ENCODE assay signal across 16 cellular contexts in genomic region chr2:21656330-21657075, GRCh38.
DNase-seq lines count a peak whose midpoint lies in the region; ATAC-seq and TF ChIP-seq lines count a peak whose summit lies in the region.
"Had no signal": no experiment of that assay in that cellular context is flagged by ENCODE, and none has a peak within 500 bp of the region (broad histone marks: within the 10 kb centered on the region; RNA-seq: fewer than 3 reads in every experiment).

No MANE protein-coding gene starts in this region.

- no peak overlapping the region for H3K4me3 Mint-ChIP-seq in H9
- H3K4me3 Mint-ChIP-seq: CD4-positive, alpha-beta T cell; HFFc6 had no signal

- no peak overlapping the region for H2BK120ac ChIP-seq in trophoblast cell (ENCODE audit: insufficient read depth, low read length, poor library complexity)
- H2BK120ac ChIP-seq in H9 (ENCODE audit: low read depth, low read length, poor library complexity, severe bottlenecking) = no peak overlapping the region

- H3F3A ChIP-seq in MM.1S (ENCODE audit: insufficient read depth, low read length) = 0 out of 2 replicates have a peak, but pooled peaks cover 3% of the 10 kb centered on the region

- H3K4me1 ChIP-seq in MM.1S (ENCODE audit: low read length) = peaks cover 7% of the 10 kb centered on the region; the same call in 1 of the 2 replicates
- peaks cover 4% of the 10 kb centered on the region in 2 experiments for H3K4me1 ChIP-seq in trophoblast cell (ENCODE audit: control insufficient read depth in 1 of 2, insufficient read depth in 2 of 2, low read length in 2 of 2)
- 0 out of 2 replicates have a peak, but pooled peaks cover 4% of the 10 kb centered on the region for H3K4me1 ChIP-seq in H9 (ENCODE audit: insufficient read depth, low read length)

- H2AFZ ChIP-seq in MM.1S (ENCODE audit: low read length) (no peak overlapping the region), trophoblast cell (ENCODE audit: insufficient read depth, low read length, poor library complexity) (no peak overlapping the region), H9 (ENCODE audit: low read length) (no peak overlapping the region)

- H2BK15ac ChIP-seq in H9 (ENCODE audit: low read depth, low read length) = no peak overlapping the region

- H4K12ac ChIP-seq in trophoblast cell (ENCODE audit: low read depth, low read length) = no peak overlapping the region

- H3K18ac ChIP-seq in trophoblast cell (ENCODE audit: low read length) (no peak overlapping the region), H9 (ENCODE audit: insufficient read length, low read depth, low read length) (no peak overlapping the region)

- no peaks in the 10 kb centered on the region for H3K9me3 Mint-ChIP-seq in H9

- H3K4me2 ChIP-seq in MM.1S (ENCODE audit: low read depth, low read length) (no peak overlapping the region), trophoblast cell (ENCODE audit: low read length) (no peak overlapping the region), H9 (ENCODE audit: insufficient read depth, insufficient read length, low read length) (no peak overlapping the region)

- H3K27ac ChIP-seq in MM.1S (ENCODE audit: low read length) (no peak overlapping the region), trophoblast cell (ENCODE audit: low read depth, low read length) (no peak overlapping the region), H9 (ENCODE audit: insufficient read length, low read depth, low read length) (no peak overlapping the region)

- TF ChIP-seq CTCF in MM.1S (IDR thresholded peaks at IDR 0.05; ENCODE audit: low read length) = peak; percentile 19; the same call in 1 of the 2 replicates
- TF ChIP-seq CTCF in H9 (conservative IDR thresholded peaks at IDR 0.05) = no peak

- H3K23ac ChIP-seq in trophoblast cell (ENCODE audit: low read length) (no peak overlapping the region), H9 (ENCODE audit: insufficient read length, low read depth, low read length) (no peak overlapping the region)

- ATAC-seq in HG03469 (IDR thresholded peaks at IDR 0.05; ENCODE audit: unreplicated experiment) = no peak

- H4K20me1 ChIP-seq in MM.1S (ENCODE audit: insufficient read depth, low read length) (no peaks in the 10 kb centered on the region), H9 (ENCODE audit: control insufficient read depth, insufficient read depth, insufficient read length) (no peaks in the 10 kb centered on the region)

- no peak overlapping the region for H2BK20ac ChIP-seq in H9 (ENCODE audit: low read depth, low read length, poor library complexity, severe bottlenecking)

- H2BK5ac ChIP-seq in trophoblast cell (ENCODE audit: low read depth, low read length, poor library complexity) = no peak overlapping the region
- H2BK5ac ChIP-seq in H9 (ENCODE audit: insufficient read length, low read length) = no peak overlapping the region

- no peak overlapping the region for H3T11ph ChIP-seq in H9 (ENCODE audit: low read length)

- H3K56ac ChIP-seq in H9 (ENCODE audit: insufficient read length, low read depth, low read length) = no peak overlapping the region

- peaks cover 26 to 28% of the 10 kb centered on the region in 2 experiments for H3K4me1 Mint-ChIP-seq in H9

- peaks cover 5% of the 10 kb centered on the region for H3K79me1 ChIP-seq in trophoblast cell (ENCODE audit: low read length)
- no peaks in the 10 kb centered on the region for H3K79me1 ChIP-seq in H9 (ENCODE audit: insufficient read depth, low read depth, low read length, poor library complexity, severe bottlenecking)

- no peaks in the 10 kb centered on the region for H3K27me3 Mint-ChIP-seq in H9 (ENCODE audit: low read depth)
- H3K27me3 Mint-ChIP-seq: CD4-positive, alpha-beta T cell had no signal

- H3K27ac Mint-ChIP-seq in H9 = no peak overlapping the region; a peak in 1 of 7 replicates
- H3K27ac Mint-ChIP-seq: CD4-positive, alpha-beta T cell; HFFc6 had no signal

- H3K9ac ChIP-seq in MM.1S (ENCODE audit: low read length) (no peak overlapping the region), trophoblast cell (ENCODE audit: low read length) (no peak overlapping the region), H9 (ENCODE audit: extremely low read depth, insufficient read length, low read length) (no peak overlapping the region)

- no peak overlapping the region for H3K4me3 ChIP-seq in MM.1S (ENCODE audit: low read length)
- H3K4me3 ChIP-seq in trophoblast cell (ENCODE audit: low read depth, low read length) = no peak overlapping the region

- no peak overlapping the region for H4K5ac ChIP-seq in H9 (ENCODE audit: insufficient read length, low read depth, low read length)

- no peaks in the 10 kb centered on the region; a peak in 1 of 7 replicates for H3K36me3 Mint-ChIP-seq in H9 (ENCODE audit: insufficient read depth in 1 of 3, low read depth in 3 of 3)

- H3K9me2 ChIP-seq in MM.1S (replicated peaks; ENCODE audit: insufficient read depth, low read length) = no peaks in the 10 kb centered on the region

- H4K91ac ChIP-seq in trophoblast cell (ENCODE audit: low read depth, low read length) = no peak overlapping the region
- no peak overlapping the region for H4K91ac ChIP-seq in H9 (ENCODE audit: insufficient read length, low read depth, low read length)

- H3K4ac ChIP-seq in trophoblast cell (ENCODE audit: low read depth, low read length) (no peak overlapping the region), H9 (ENCODE audit: low read depth, low read length) (no peak overlapping the region)

- H3K27me3 ChIP-seq in MM.1S (replicated peaks; ENCODE audit: insufficient read depth, low read length) (no peaks in the 10 kb centered on the region), trophoblast cell (ENCODE audit: insufficient read depth, low read length) (no peaks in the 10 kb centered on the region), H9 (ENCODE audit: insufficient read depth, low read length) (no peaks in the 10 kb centered on the region)

- H3K9me3 ChIP-seq in MM.1S (replicated peaks; ENCODE audit: insufficient read depth, low read length) (no peaks in the 10 kb centered on the region), trophoblast cell (ENCODE audit: insufficient read depth, low read depth, low read length) (no peaks in the 10 kb centered on the region), H9 (ENCODE audit: control insufficient read depth, low read depth, low read length) (no peaks in the 10 kb centered on the region)

- H3K23me2 ChIP-seq in H9 (ENCODE audit: insufficient read length, low read depth, low read length, poor library complexity, severe bottlenecking) = no peaks in the 10 kb centered on the region

- no peak overlapping the region for H2AK5ac ChIP-seq in trophoblast cell (ENCODE audit: low read length)
- no peak overlapping the region for H2AK5ac ChIP-seq in H9 (ENCODE audit: insufficient read length, low read length)

- H3K79me2 ChIP-seq in MM.1S (ENCODE audit: low read length) (no peaks in the 10 kb centered on the region), trophoblast cell (ENCODE audit: control insufficient read depth, insufficient read depth, low read length, poor library complexity) (no peaks in the 10 kb centered on the region), H9 (ENCODE audit: insufficient read depth, low read length) (no peaks in the 10 kb centered on the region)

- H2BK12ac ChIP-seq in trophoblast cell (ENCODE audit: low read length) = peak overlapping the region; percentile 41
- no peak overlapping the region for H2BK12ac ChIP-seq in H9 (ENCODE audit: insufficient read length, low read depth, low read length)

- DNase-seq in Daoy (ENCODE audit: low read depth) = peak; percentile 8
- DNase-seq in MM.1S = peak; percentile 61
- DNase-seq in astrocyte of the hippocampus (ENCODE audit: low read depth, low spot score) = peak; percentile 39
- DNase-seq in trophoblast cell = no peak
- no peak for DNase-seq in H9
- DNase-seq in UCSD-AML1 (lab: John Stamatoyannopoulos, UW; ENCODE audit: unreplicated experiment) = no peak
- no peak for DNase-seq in T1000 (lab: John Stamatoyannopoulos, UW)
- DNase-seq: ACHN; C1 segment of cervical spinal cord; CD4-positive, alpha-beta T cell; DMS153; DND-41; GF-D8; HCEC 1CT; HFFc6 had no signal

- no CpG with 5 or more reads among the region's 10 CpGs for WGBS in trophoblast cell (ENCODE audit: extremely low coverage, insufficient coverage, insufficient read length)
- WGBS in H9 (ENCODE audit: extremely low coverage, insufficient read length, low lambda C conversion rate) = no CpG with 5 or more reads among the region's 10 CpGs

- H3K36me3 ChIP-seq in MM.1S (replicated peaks; ENCODE audit: insufficient read depth, low read length) (no peaks in the 10 kb centered on the region), trophoblast cell (ENCODE audit: control insufficient read depth in 1 of 2, insufficient read depth in 2 of 2, low read length in 2 of 2) (no peaks in the 10 kb centered on the region)

- H3K14ac ChIP-seq in trophoblast cell (ENCODE audit: low read length) = no peak overlapping the region
- H3K14ac ChIP-seq in H9 (ENCODE audit: insufficient read depth, low read length) = no peak overlapping the region

- H4K8ac ChIP-seq in trophoblast cell (ENCODE audit: low read depth, low read length) (no peak overlapping the region), H9 (replicated peaks; ENCODE audit: insufficient read length, low read depth, low read length) (no peak overlapping the region)

Comparison
In these comparisons a context has a peak if more than half of its experiments do, and no peak if none do; other contexts are left out.
1. DNase-seq: peak in Daoy (single experiment), MM.1S (single experiment) and astrocyte of the hippocampus (single experiment); none in trophoblast cell (0 of 2), H9 (single experiment), UCSD-AML1 (single experiment) and T1000 (single experiment).